1 cellular context compared by ENCODE assay signal in the genomic region with DNA sequence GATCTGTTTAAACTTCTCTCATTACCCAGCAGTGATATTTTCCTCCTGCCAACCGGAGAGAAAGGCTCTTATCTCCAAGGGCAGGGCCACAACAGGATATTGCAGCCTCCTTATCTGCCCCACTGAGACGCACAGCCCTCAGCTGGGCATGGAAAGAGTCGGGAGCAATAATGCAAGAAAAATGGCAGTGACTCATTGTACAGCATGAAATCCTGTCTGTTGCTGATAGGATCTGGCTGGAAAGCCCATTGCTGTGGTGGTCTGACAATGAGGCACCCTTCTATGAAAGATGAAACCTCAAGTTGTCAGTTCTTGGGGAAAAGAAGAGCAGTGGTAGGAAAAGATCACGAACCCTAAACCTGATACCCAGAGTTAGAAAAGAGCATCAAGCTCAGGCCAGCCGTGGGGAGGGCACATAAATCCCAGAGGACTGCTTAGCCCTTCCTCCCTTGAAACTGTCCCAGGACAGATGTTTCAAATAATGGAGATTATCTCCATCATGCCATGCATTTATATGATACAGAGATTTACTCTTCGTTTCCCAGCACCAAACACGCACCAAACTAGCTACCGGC.
TF ChIP-seq lines count a peak whose summit lies in the region.

No MANE protein-coding gene starts in this region.

TF ChIP-seq in K562, 482 proteins besides CTCF, POLR2A, EP300 and RAD21 (continued from another document and continues in another):
- TF ChIP-seq, protein P1, sequence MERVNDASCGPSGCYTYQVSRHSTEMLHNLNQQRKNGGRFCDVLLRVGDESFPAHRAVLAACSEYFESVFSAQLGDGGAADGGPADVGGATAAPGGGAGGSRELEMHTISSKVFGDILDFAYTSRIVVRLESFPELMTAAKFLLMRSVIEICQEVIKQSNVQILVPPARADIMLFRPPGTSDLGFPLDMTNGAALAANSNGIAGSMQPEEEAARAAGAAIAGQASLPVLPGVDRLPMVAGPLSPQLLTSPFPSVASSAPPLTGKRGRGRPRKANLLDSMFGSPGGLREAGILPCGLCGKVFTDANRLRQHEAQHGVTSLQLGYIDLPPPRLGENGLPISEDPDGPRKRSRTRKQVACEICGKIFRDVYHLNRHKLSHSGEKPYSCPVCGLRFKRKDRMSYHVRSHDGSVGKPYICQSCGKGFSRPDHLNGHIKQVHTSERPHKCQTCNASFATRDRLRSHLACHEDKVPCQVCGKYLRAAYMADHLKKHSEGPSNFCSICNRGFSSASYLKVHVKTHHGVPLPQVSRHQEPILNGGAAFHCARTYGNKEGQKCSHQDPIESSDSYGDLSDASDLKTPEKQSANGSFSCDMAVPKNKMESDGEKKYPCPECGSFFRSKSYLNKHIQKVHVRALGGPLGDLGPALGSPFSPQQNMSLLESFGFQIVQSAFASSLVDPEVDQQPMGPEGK (CRISPR knock-in tag; IDR thresholded peaks at IDR 0.05; ENCODE audit: borderline replicate concordance) = no peak
- no peak for TF ChIP-seq RBM15 (IDR thresholded peaks at IDR 0.05; ENCODE audit: insufficient read depth, low read length)
- no peak for TF ChIP-seq PRMT5 (CRISPR knock-in tag; IDR thresholded peaks at IDR 0.05)
- TF ChIP-seq NBN (IDR thresholded peaks at IDR 0.05; ENCODE audit: low read depth) = peak; percentile 81
- TF ChIP-seq ZNF280B (CRISPR knock-in tag; IDR thresholded peaks at IDR 0.05) = no peak
- no peak for TF ChIP-seq GMEB1 (CRISPR knock-in tag; IDR thresholded peaks at IDR 0.05)
- TF ChIP-seq XRCC4 (IDR thresholded peaks at IDR 0.05; ENCODE audit: extremely low read depth, insufficient read depth, insufficient read length) = no peak
- no peak for TF ChIP-seq THRAP3 (IDR thresholded peaks at IDR 0.05; ENCODE audit: borderline replicate concordance)
- peak; percentile 85 for TF ChIP-seq NCOA1 (IDR thresholded peaks at IDR 0.05; ENCODE audit: low read depth)
- TF ChIP-seq TFAM (CRISPR knock-in tag; conservative IDR thresholded peaks at IDR 0.05) = no peak
- no peak for TF ChIP-seq ZNF134 (CRISPR knock-in tag; conservative IDR thresholded peaks at IDR 0.05)
- TF ChIP-seq RBM17 (IDR thresholded peaks at IDR 0.05; ENCODE audit: borderline replicate concordance, low read depth, low read length) = no peak
- TF ChIP-seq ETV5 (CRISPR knock-in tag; IDR thresholded peaks at IDR 0.05; ENCODE audit: low read depth) = peak; percentile 95
- peak; percentile 97 to 98 for TF ChIP-seq TRIM24 (IDR thresholded peaks at IDR 0.05)
- peak; percentile 92 for TF ChIP-seq JUN (IDR thresholded peaks at IDR 0.05; ENCODE audit: borderline replicate concordance, low read depth, low read length)
- TF ChIP-seq JUN (CRISPR knock-in tag; IDR thresholded peaks at IDR 0.05; ENCODE audit: borderline replicate concordance) = no peak
- TF ChIP-seq ZBTB17 (CRISPR knock-in tag; IDR thresholded peaks at IDR 0.05) = peak; percentile 66; the same call in 1 of the 2 replicates
- TF ChIP-seq CAMTA2 (CRISPR knock-in tag; conservative IDR thresholded peaks at IDR 0.05) = no peak
- peak; percentile 96 for TF ChIP-seq TAL1 (IDR thresholded peaks at IDR 0.05)
- no peak for TF ChIP-seq XRCC3 (IDR thresholded peaks at IDR 0.05)
- TF ChIP-seq FOXK2 (conservative IDR thresholded peaks at IDR 0.05 in 1 of 2, IDR thresholded peaks at IDR 0.05 in 1 of 2; ENCODE audit: low read depth in 2 of 2) = peak; percentile 53 to 57; a peak in 3 of 4 replicates
- TF ChIP-seq ZNF3 (CRISPR knock-in tag; IDR thresholded peaks at IDR 0.05) = no peak
- peak; percentile 94 for TF ChIP-seq MTA2 (IDR thresholded peaks at IDR 0.05; ENCODE audit: low read depth)
- no peak for TF ChIP-seq RBBP5 (IDR thresholded peaks at IDR 0.05; ENCODE audit: borderline replicate concordance, insufficient read depth, low read length, poor library complexity, severe bottlenecking)
- peak; percentile 77 for TF ChIP-seq CREM (IDR thresholded peaks at IDR 0.05; ENCODE audit: low read depth)
- peak; percentile 38 for TF ChIP-seq TAF1 (IDR thresholded peaks at IDR 0.05; ENCODE audit: control insufficient read depth, extremely low read depth, insufficient read depth, low read length, severe bottlenecking)
- TF ChIP-seq ZNF766 (CRISPR knock-in tag; conservative IDR thresholded peaks at IDR 0.05) = peak; percentile 80; the same call in 1 of the 2 replicates
- no peak for TF ChIP-seq ZC3H11A (IDR thresholded peaks at IDR 0.05; ENCODE audit: low read depth, low read length)
- peak; percentile 54 to 70 for TF ChIP-seq NCOA2 (IDR thresholded peaks at IDR 0.05; ENCODE audit: partially characterized antibody in 2 of 2)
- peak; percentile 82; the same call in 1 of the 2 replicates for TF ChIP-seq ARID3A (IDR thresholded peaks at IDR 0.05; ENCODE audit: borderline replicate concordance, low read depth, low read length)
- TF ChIP-seq ZNF311 (CRISPR knock-in tag; IDR thresholded peaks at IDR 0.05) = peak; percentile 84
- no peak for TF ChIP-seq KDM5B (IDR thresholded peaks at IDR 0.05; ENCODE audit: insufficient replicate concordance, low read depth, low read length)
- TF ChIP-seq STAT5A (IDR thresholded peaks at IDR 0.05; ENCODE audit: borderline replicate concordance, low read length) = peak; percentile 88
- no peak for TF ChIP-seq NFATC3 (IDR thresholded peaks at IDR 0.05)
- TF ChIP-seq, protein P2, sequence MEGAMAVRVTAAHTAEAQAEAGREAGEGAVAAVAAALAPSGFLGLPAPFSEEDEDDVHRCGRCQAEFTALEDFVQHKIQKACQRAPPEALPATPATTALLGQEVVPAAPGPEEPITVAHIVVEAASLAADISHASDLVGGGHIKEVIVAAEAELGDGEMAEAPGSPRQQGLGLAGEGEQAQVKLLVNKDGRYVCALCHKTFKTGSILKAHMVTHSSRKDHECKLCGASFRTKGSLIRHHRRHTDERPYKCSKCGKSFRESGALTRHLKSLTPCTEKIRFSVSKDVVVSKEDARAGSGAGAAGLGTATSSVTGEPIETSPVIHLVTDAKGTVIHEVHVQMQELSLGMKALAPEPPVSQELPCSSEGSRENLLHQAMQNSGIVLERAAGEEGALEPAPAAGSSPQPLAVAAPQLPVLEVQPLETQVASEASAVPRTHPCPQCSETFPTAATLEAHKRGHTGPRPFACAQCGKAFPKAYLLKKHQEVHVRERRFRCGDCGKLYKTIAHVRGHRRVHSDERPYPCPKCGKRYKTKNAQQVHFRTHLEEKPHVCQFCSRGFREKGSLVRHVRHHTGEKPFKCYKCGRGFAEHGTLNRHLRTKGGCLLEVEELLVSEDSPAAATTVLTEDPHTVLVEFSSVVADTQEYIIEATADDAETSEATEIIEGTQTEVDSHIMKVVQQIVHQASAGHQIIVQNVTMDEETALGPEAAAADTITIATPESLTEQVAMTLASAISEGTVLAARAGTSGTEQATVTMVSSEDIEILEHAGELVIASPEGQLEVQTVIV (CRISPR knock-in tag; IDR thresholded peaks at IDR 0.05; ENCODE audit: borderline replicate concordance) = no peak
- TF ChIP-seq CREB1 (IDR thresholded peaks at IDR 0.05) = peak; percentile 66
- no peak for TF ChIP-seq CREB1 (CRISPR knock-in tag; IDR thresholded peaks at IDR 0.05)
- TF ChIP-seq POLR2H (tag; IDR thresholded peaks at IDR 0.05; ENCODE audit: low read depth) = no peak
- no peak for TF ChIP-seq TEAD2 (tag; IDR thresholded peaks at IDR 0.05)
- no peak for TF ChIP-seq TCF15 (CRISPR knock-in tag; IDR thresholded peaks at IDR 0.05)
- TF ChIP-seq E2F8 (IDR thresholded peaks at IDR 0.05; ENCODE audit: low read depth, partially characterized antibody) = no peak
- no peak for TF ChIP-seq ZNF354B (CRISPR knock-in tag; IDR thresholded peaks at IDR 0.05)
- no peak for TF ChIP-seq DDX20 (tag; IDR thresholded peaks at IDR 0.05; ENCODE audit: low read depth)
- no peak for TF ChIP-seq ELF2 (CRISPR knock-in tag; IDR thresholded peaks at IDR 0.05)
- TF ChIP-seq NR2C2 (CRISPR knock-in tag; IDR thresholded peaks at IDR 0.05) = no peak
- TF ChIP-seq NR2C2 (tag; IDR thresholded peaks at IDR 0.05) = peak; percentile 39
- TF ChIP-seq, protein P3, sequence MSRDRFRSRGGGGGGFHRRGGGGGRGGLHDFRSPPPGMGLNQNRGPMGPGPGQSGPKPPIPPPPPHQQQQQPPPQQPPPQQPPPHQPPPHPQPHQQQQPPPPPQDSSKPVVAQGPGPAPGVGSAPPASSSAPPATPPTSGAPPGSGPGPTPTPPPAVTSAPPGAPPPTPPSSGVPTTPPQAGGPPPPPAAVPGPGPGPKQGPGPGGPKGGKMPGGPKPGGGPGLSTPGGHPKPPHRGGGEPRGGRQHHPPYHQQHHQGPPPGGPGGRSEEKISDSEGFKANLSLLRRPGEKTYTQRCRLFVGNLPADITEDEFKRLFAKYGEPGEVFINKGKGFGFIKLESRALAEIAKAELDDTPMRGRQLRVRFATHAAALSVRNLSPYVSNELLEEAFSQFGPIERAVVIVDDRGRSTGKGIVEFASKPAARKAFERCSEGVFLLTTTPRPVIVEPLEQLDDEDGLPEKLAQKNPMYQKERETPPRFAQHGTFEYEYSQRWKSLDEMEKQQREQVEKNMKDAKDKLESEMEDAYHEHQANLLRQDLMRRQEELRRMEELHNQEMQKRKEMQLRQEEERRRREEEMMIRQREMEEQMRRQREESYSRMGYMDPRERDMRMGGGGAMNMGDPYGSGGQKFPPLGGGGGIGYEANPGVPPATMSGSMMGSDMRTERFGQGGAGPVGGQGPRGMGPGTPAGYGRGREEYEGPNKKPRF (IDR thresholded peaks at IDR 0.05; ENCODE audit: low read depth, low read length) = no peak
- no peak for TF ChIP-seq ZNF124 (CRISPR knock-in tag; IDR thresholded peaks at IDR 0.05)
- TF ChIP-seq MNT (conservative IDR thresholded peaks at IDR 0.05) = peak; percentile 38 to 74; a peak in 3 of 4 replicates
